Comparison of ENCODE assay signal across 22 cellular contexts in the genomic region with DNA sequence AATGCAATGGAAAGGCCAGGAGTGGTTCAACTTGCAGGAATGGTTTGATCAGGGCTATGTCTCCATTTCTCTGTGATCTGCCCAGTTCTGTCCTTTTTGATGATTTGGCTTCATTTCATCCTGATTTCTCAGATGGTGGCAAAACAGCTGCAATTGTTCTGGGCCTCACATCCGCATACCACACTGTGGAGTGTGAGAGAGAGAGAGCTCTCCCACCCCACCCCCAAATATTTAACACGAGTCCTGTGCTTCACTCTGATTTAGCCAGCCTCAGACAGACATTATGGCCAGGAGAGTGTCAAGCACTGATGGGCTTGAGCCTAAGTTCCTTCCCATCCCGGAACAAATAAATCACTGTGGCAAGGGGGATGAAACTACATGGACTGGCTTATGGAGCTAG.
"Had no signal": no experiment of that assay in that cellular context is flagged by ENCODE, and none has a peak within 500 bp of the region (broad histone marks: within the 10 kb centered on the region; RNA-seq: fewer than 3 reads in every experiment).

No MANE protein-coding gene starts in this region.

- H3K36me3 ChIP-seq: pancreas, thyroid gland had no signal

- H3K27ac ChIP-seq: body of pancreas, dorsolateral prefrontal cortex, pancreas, thyroid gland had no signal

- H3K4me1 Mint-ChIP-seq: activated naive CD8-positive, alpha-beta T cell treated with anti-CD3 and anti-CD28 coated beads, Interleukin-2, amount 10 ng/mL, durations not matched to agents 7 days and 5 days had no signal

- H3K9me3 ChIP-seq: body of pancreas, mucosa of descending colon, pancreas, thyroid gland had no signal

- H3K27me3 ChIP-seq: body of pancreas, pancreas, thyroid gland had no signal

- H3K4me1 ChIP-seq: body of pancreas, pancreas had no signal

- H3K4me3 Mint-ChIP-seq: activated naive CD8-positive, alpha-beta T cell treated with anti-CD3 and anti-CD28 coated beads, Interleukin-2, amount 10 ng/mL, durations not matched to agents 7 days and 5 days; naive thymus-derived CD8-positive, alpha-beta T cell had no signal

- H3K36me3 Mint-ChIP-seq: activated naive CD8-positive, alpha-beta T cell treated with anti-CD3 and anti-CD28 coated beads, Interleukin-2, amount 10 ng/mL, durations not matched to agents 7 days and 5 days; naive thymus-derived CD8-positive, alpha-beta T cell had no signal

- DNase-seq: activated CD4-positive, alpha-beta T cell treated with anti-CD3 and anti-CD28 coated beads, Interleukin-2, amount 50 U/mL, for 1 hour; activated naive CD4-positive, alpha-beta T cell treated with Interleukin-2 at 50 U/mL for 16 hours; activated naive CD8-positive, alpha-beta T cell treated with anti-CD3 and anti-CD28 coated beads, Interleukin-2, amount 10 ng/mL, durations not matched to agents 7 days and 5 days; activated T-cell treated with anti-CD3 and anti-CD28 coated beads, Interleukin-2, amount 50 U/mL, for 1 hour; amygdala; body of pancreas; caudate nucleus; dorsolateral prefrontal cortex; foreskin fibroblast; left ventricle myocardium superior; mucosa of descending colon; naive thymus-derived CD8-positive, alpha-beta T cell; pancreas; stimulated activated CD4-positive, alpha-beta T cell treated with anti-CD3 and anti-CD28 coated beads, Interleukin-12 subunit alpha, Interleukin-12 subunit beta, amount 100 ng/mL, for 4 hours; stimulated activated CD4-positive, alpha-beta T cell treated with anti-CD3 and anti-CD28 coated beads, Interleukin-1b, Interleukin-23, amount 100 ng/mL, for 48 hours; stimulated activated CD8-positive, alpha-beta memory T cell treated with anti-CD3 and anti-CD28 coated beads, Interleukin-4, amount 100 ng/mL, for 48 hours; stimulated activated naive CD4-positive, alpha-beta T cell; T-helper 1 cell; T-helper 9 cell; thyroid gland had no signal

- H3K27ac Mint-ChIP-seq: activated naive CD8-positive, alpha-beta T cell treated with anti-CD3 and anti-CD28 coated beads, Interleukin-2, amount 10 ng/mL, durations not matched to agents 7 days and 5 days; activated T-helper 2 cell treated with anti-CD3 and anti-CD28 coated beads, Interferon-gamma antibody, Interleukin-2, Interleukin-4, amounts not matched to agents 10 μg/mL and 5 μg/mL and 100 μg/mL, durations not matched to agents 14 hours and 24 hours and 36 hours; naive thymus-derived CD8-positive, alpha-beta T cell had no signal

- ATAC-seq: activated CD4-positive, CD25-positive, alpha-beta regulatory T cell treated with anti-CD3 and anti-CD28 coated beads, Interleukin-2, amount 50 U/mL, for 24 hours; body of pancreas; left ventricle myocardium superior; mucosa of descending colon; naive thymus-derived CD8-positive, alpha-beta T cell; pancreas had no signal

- H3K9me3 Mint-ChIP-seq: activated naive CD8-positive, alpha-beta T cell treated with anti-CD3 and anti-CD28 coated beads, Interleukin-2, amount 10 ng/mL, durations not matched to agents 7 days and 5 days; activated T-helper 2 cell treated with anti-CD3 and anti-CD28 coated beads, Interferon-gamma antibody, Interleukin-2, Interleukin-4, amounts not matched to agents 10 μg/mL and 5 μg/mL and 100 μg/mL, durations not matched to agents 14 hours and 24 hours and 36 hours; naive thymus-derived CD8-positive, alpha-beta T cell had no signal

- H3K4me3 ChIP-seq: body of pancreas, dorsolateral prefrontal cortex, mucosa of descending colon, pancreas, thyroid gland had no signal
